19 cellular contexts compared by ENCODE assay signal in the genomic region with DNA sequence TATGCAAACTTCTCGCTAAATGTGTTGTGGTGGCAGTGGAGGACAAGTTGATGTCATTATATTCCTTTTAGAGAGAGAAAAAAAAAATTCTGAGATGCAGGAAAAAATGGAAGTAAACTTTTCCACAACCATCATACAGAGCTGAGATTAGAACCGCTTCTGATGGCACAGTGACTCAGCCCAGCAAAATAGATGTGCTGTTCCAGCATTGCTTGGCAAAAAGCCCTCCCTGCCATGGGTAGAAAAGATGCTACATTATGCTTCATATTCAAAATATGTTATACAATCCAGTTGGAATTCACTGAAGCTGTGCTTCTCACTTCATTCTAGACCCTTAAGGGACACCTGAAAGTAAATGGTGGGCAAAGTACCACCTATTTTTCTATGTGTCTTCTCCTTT.
A peak's percentile ranks its signal among the peaks of the same experiment; 100 is the strongest.
DNase-seq lines count a peak whose midpoint lies in the region; ATAC-seq and TF ChIP-seq lines count a peak whose summit lies in the region.
"Had no signal": no experiment of that assay in that cellular context is flagged by ENCODE, and none has a peak within 500 bp of the region (broad histone marks: within the 10 kb centered on the region; RNA-seq: fewer than 3 reads in every experiment).

No MANE protein-coding gene starts in this region.

- H3K9ac ChIP-seq in BLaER1 treated with 17β-estradiol and CSF1 and Interleukin-3, amounts not matched to agents 10 nM and 100 nM: no peak overlapping the region
- H3K9ac ChIP-seq in OCI-LY3 (ENCODE audit: low read length) (no peak overlapping the region), smooth muscle cell (ENCODE audit: low read depth) (no peak overlapping the region)
- H3K9ac ChIP-seq: GM23248 had no signal

- DNase-seq in inferior parietal cortex (ENCODE audit: extremely low spot score): peak; percentile 64
- no peak for DNase-seq in smooth muscle cell (lab: John Stamatoyannopoulos, UW; ENCODE audit: unreplicated experiment)
- DNase-seq in HT-29 (ENCODE audit: low spot score): no peak
- no peak for DNase-seq in coronary artery (ENCODE audit: low spot score)
- no peak for DNase-seq in NCI-H1930 (lab: John Stamatoyannopoulos, UW)
- DNase-seq: ACHN; Calu3; CD8-positive, alpha-beta T cell; DMS79 treated with DMSO at 0.1 percent for 48 hours; EL; GM23248; KBM-7 had no signal

- H3K27me3 ChIP-seq in BLaER1 treated with 17β-estradiol and CSF1 and Interleukin-3, amounts not matched to agents 10 nM and 100 nM: no peaks in the 10 kb centered on the region
- H3K27me3 ChIP-seq in OCI-LY3 (ENCODE audit: low read depth, low read length): no peaks in the 10 kb centered on the region
- peaks cover 6% of the 10 kb centered on the region for H3K27me3 ChIP-seq in smooth muscle cell (ENCODE audit: low read depth)

- ATAC-seq in HG02970 (IDR thresholded peaks at IDR 0.05; ENCODE audit: low FRiP score, unreplicated experiment): no peak
- ATAC-seq: CD8-positive, alpha-beta T cell; GM12878; HepG2 had no signal

- H3K4me2 ChIP-seq in BLaER1 treated with 17β-estradiol and CSF1 and Interleukin-3, amounts not matched to agents 10 nM and 100 nM: peak overlapping the region in 10 of 11 experiments; percentile 38 to 80 (median 62); a peak in 20 of 22 replicates
- H3K4me2 ChIP-seq in OCI-LY3 (ENCODE audit: low read length) (peak overlapping the region; percentile 16), smooth muscle cell (peak overlapping the region; percentile 35)

- no peak overlapping the region for H2AFZ ChIP-seq in OCI-LY3 (ENCODE audit: low read depth, low read length)
- peak overlapping the region; percentile 24 for H2AFZ ChIP-seq in smooth muscle cell (ENCODE audit: low read depth)
- H2AFZ ChIP-seq: GM23248 had no signal

- no peaks in the 10 kb centered on the region for H3K36me3 ChIP-seq in BLaER1 treated with 17β-estradiol and CSF1 and Interleukin-3, amounts not matched to agents 10 nM and 100 nM
- H3K36me3 ChIP-seq in OCI-LY3 (replicated peaks; ENCODE audit: low read depth, low read length): no peaks in the 10 kb centered on the region
- no peaks in the 10 kb centered on the region for H3K36me3 ChIP-seq in smooth muscle cell (ENCODE audit: low read depth)
- H3K36me3 ChIP-seq: HAP-1 had no signal

- WGBS in smooth muscle cell (ENCODE audit: low lambda C conversion rate): 54% methylated on average over 2 of the region's 2 CpGs

- H3K79me2 ChIP-seq in OCI-LY3 (ENCODE audit: low read length) (no peaks in the 10 kb centered on the region), smooth muscle cell (ENCODE audit: low read depth) (no peaks in the 10 kb centered on the region)

- H3K4me1 ChIP-seq in BLaER1 treated with 17β-estradiol and CSF1 and Interleukin-3, amounts not matched to agents 10 nM and 100 nM: peaks cover 6 to 22% (median 14%) of the 10 kb centered on the region in 10 experiments; a peak in 18 of 20 replicates
- H3K4me1 ChIP-seq in OCI-LY3 (ENCODE audit: low read length) (peaks cover 6% of the 10 kb centered on the region; the same call in 1 of the 2 replicates), smooth muscle cell (ENCODE audit: low read depth) (no peaks in the 10 kb centered on the region)
- H3K4me1 ChIP-seq: HAP-1 had no signal

- no peaks in the 10 kb centered on the region for H3F3A ChIP-seq in smooth muscle cell (ENCODE audit: low read depth)

- no peaks in the 10 kb centered on the region for H4K20me1 ChIP-seq in BLaER1 treated with 17β-estradiol and CSF1 and Interleukin-3, amounts not matched to agents 10 nM and 100 nM
- no peaks in the 10 kb centered on the region for H4K20me1 ChIP-seq in OCI-LY3 (ENCODE audit: insufficient read depth, low read length)
- no peaks in the 10 kb centered on the region for H4K20me1 ChIP-seq in smooth muscle cell (ENCODE audit: low read depth)

- TF ChIP-seq CTCF in OCI-LY3 (IDR thresholded peaks at IDR 0.05; ENCODE audit: low read depth, low read length): no peak
- TF ChIP-seq CTCF in smooth muscle cell (IDR thresholded peaks at IDR 0.05; ENCODE audit: borderline replicate concordance, insufficient read depth, poor library complexity, severe bottlenecking): no peak
- TF ChIP-seq CTCF in coronary artery (IDR thresholded peaks at IDR 0.05): no peak

- H3K4me3 ChIP-seq in BLaER1 treated with 17β-estradiol and CSF1 and Interleukin-3, amounts not matched to agents 10 nM and 100 nM: no peak overlapping the region
- no peak overlapping the region for H3K4me3 ChIP-seq in OCI-LY3 (ENCODE audit: low read length)
- H3K4me3 ChIP-seq in smooth muscle cell: no peak overlapping the region
- H3K4me3 ChIP-seq in coronary artery: no peak overlapping the region
- H3K4me3 ChIP-seq: GM12878, GM23248, HAP-1 had no signal

- H3K27ac ChIP-seq in BLaER1 treated with 17β-estradiol and CSF1 and Interleukin-3, amounts not matched to agents 10 nM and 100 nM: no peak overlapping the region
- no peak overlapping the region for H3K27ac ChIP-seq in OCI-LY3 (ENCODE audit: low read length)
- no peak overlapping the region for H3K27ac ChIP-seq in smooth muscle cell (ENCODE audit: low read depth)
- no peak overlapping the region for H3K27ac ChIP-seq in coronary artery
- H3K27ac ChIP-seq: GM23248, HL-60 had no signal

- H3K9me3 ChIP-seq in BLaER1 treated with 17β-estradiol and CSF1 and Interleukin-3, amounts not matched to agents 10 nM and 100 nM (replicated peaks in 1 of 11): no peaks in the 10 kb centered on the region
- H3K9me3 ChIP-seq in OCI-LY3 (ENCODE audit: insufficient read depth, low read length) (no peaks in the 10 kb centered on the region), smooth muscle cell (replicated peaks; ENCODE audit: low read depth) (no peaks in the 10 kb centered on the region)
- H3K9me3 ChIP-seq: HAP-1 had no signal
